In genomic region chr11:72724851-72725730, GRCh38 we compare ENCODE assay signal across 1 cellular context.
A peak's percentile ranks its signal among the peaks of the same experiment; 100 is the strongest.
TF ChIP-seq lines count a peak whose summit lies in the region.

No MANE protein-coding gene starts in this region.

TF ChIP-seq in SK-N-SH, 30 proteins besides CTCF, POLR2A, EP300 and RAD21 (continued from another document):
- TF ChIP-seq USF1 (IDR thresholded peaks at IDR 0.05; ENCODE audit: borderline replicate concordance, low read depth) (no peak), PBX3 (IDR thresholded peaks at IDR 0.05) (no peak), ZBTB33 (IDR thresholded peaks at IDR 0.05; ENCODE audit: borderline replicate concordance, low read depth) (no peak), TCF12 (IDR thresholded peaks at IDR 0.05) (no peak), CHD2 (IDR thresholded peaks at IDR 0.05; ENCODE audit: low read length, partially characterized antibody) (peak; percentile 28), GATA2 (CRISPR knock-in tag; IDR thresholded peaks at IDR 0.05) (no peak), IRF3 (IDR thresholded peaks at IDR 0.05; ENCODE audit: low read depth, low read length) (no peak), NFIC (IDR thresholded peaks at IDR 0.05; ENCODE audit: borderline replicate concordance) (0 out of 2 replicates have a peak, but pooled peaks have one; percentile 33), RFX5 (IDR thresholded peaks at IDR 0.05; ENCODE audit: low read length) (peak; percentile 83), MXI1 (IDR thresholded peaks at IDR 0.05; ENCODE audit: low read depth, low read length) (no peak), MAX (IDR thresholded peaks at IDR 0.05; ENCODE audit: low read depth) (no peak)
